In genomic region chr6:52595000-52595795, GRCh38 we compare ENCODE assay signal across 1 cellular context.
TF ChIP-seq lines count a peak whose summit lies in the region.

No MANE protein-coding gene starts in this region.

TF ChIP-seq in H1, 55 proteins besides CTCF, POLR2A, EP300 and RAD21 (continued from another document):
- no peak for TF ChIP-seq CHD7 (IDR thresholded peaks at IDR 0.05; ENCODE audit: insufficient replicate concordance, low read length)
- no peak for TF ChIP-seq NANOG (IDR thresholded peaks at IDR 0.05; ENCODE audit: insufficient read depth, low read depth, low read length, poor library complexity, severe bottlenecking)
- no peak for TF ChIP-seq POU5F1 (IDR thresholded peaks at IDR 0.05; ENCODE audit: low read depth, low read length)
- TF ChIP-seq MAFK (IDR thresholded peaks at IDR 0.05; ENCODE audit: low read depth, low read length): no peak; the same call in 1 of the 2 replicates
- no peak; the same call in 1 of the 2 replicates for TF ChIP-seq JUND (IDR thresholded peaks at IDR 0.05; ENCODE audit: low read length)
- TF ChIP-seq, protein P1, sequence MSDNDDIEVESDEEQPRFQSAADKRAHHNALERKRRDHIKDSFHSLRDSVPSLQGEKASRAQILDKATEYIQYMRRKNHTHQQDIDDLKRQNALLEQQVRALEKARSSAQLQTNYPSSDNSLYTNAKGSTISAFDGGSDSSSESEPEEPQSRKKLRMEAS (IDR thresholded peaks at IDR 0.05): no peak
- no peak for TF ChIP-seq TEAD4 (IDR thresholded peaks at IDR 0.05; ENCODE audit: low read depth, low read length)
- TF ChIP-seq SAP30 (IDR thresholded peaks at IDR 0.05; ENCODE audit: insufficient read depth, insufficient replicate concordance, low read length): no peak
- no peak for TF ChIP-seq NRF1 (IDR thresholded peaks at IDR 0.05; ENCODE audit: low read depth, low read length)
- no peak for TF ChIP-seq EZH2 (IDR thresholded peaks at IDR 0.05; ENCODE audit: low read depth, low read length, severe bottlenecking)
- no peak for TF ChIP-seq GTF2F1 (IDR thresholded peaks at IDR 0.05; ENCODE audit: borderline replicate concordance, low read depth, low read length)
- TF ChIP-seq ZNF274 (IDR thresholded peaks at IDR 0.05; ENCODE audit: borderline replicate concordance, extremely low read depth, low read length): no peak
- no peak for TF ChIP-seq RFX5 (IDR thresholded peaks at IDR 0.05; ENCODE audit: borderline replicate concordance, low read depth, low read length)
- TF ChIP-seq SIX5 (IDR thresholded peaks at IDR 0.05; ENCODE audit: low read depth, low read length): no peak
- TF ChIP-seq TAF7 (optimal IDR thresholded peaks at IDR 0.05; ENCODE audit: borderline replicate concordance, low read depth, low read length): no peak
- TF ChIP-seq SIRT6 (IDR thresholded peaks at IDR 0.05; ENCODE audit: low read length): no peak
- peak; percentile 30 to 80; a peak in 1 of 4 replicates for TF ChIP-seq SIN3A (conservative IDR thresholded peaks at IDR 0.05 in 1 of 2, IDR thresholded peaks at IDR 0.05 in 1 of 2; ENCODE audit: low read depth in 1 of 2, low read length in 2 of 2)
- TF ChIP-seq GABPA (IDR thresholded peaks at IDR 0.05; ENCODE audit: borderline replicate concordance, insufficient read depth, low read length): no peak
- TF ChIP-seq CTBP2 (IDR thresholded peaks at IDR 0.05; ENCODE audit: borderline replicate concordance, insufficient read depth, insufficient read length, low read length): no peak
- peak; percentile 71; the same call in 1 of the 2 replicates for TF ChIP-seq TCF12 (IDR thresholded peaks at IDR 0.05; ENCODE audit: low read depth, low read length)
- TF ChIP-seq SRF (IDR thresholded peaks at IDR 0.05; ENCODE audit: low read depth, low read length): peak; percentile 87
- peak; percentile 21; the same call in 1 of the 2 replicates for TF ChIP-seq POLR2AphosphoS5 (IDR thresholded peaks at IDR 0.05; ENCODE audit: low read depth, low read length)
- TF ChIP-seq, protein P2, sequence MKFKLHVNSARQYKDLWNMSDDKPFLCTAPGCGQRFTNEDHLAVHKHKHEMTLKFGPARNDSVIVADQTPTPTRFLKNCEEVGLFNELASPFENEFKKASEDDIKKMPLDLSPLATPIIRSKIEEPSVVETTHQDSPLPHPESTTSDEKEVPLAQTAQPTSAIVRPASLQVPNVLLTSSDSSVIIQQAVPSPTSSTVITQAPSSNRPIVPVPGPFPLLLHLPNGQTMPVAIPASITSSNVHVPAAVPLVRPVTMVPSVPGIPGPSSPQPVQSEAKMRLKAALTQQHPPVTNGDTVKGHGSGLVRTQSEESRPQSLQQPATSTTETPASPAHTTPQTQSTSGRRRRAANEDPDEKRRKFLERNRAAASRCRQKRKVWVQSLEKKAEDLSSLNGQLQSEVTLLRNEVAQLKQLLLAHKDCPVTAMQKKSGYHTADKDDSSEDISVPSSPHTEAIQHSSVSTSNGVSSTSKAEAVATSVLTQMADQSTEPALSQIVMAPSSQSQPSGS (IDR thresholded peaks at IDR 0.05; ENCODE audit: low read length): 0 out of 2 replicates have a peak, but pooled peaks have one; percentile 59
- no peak for TF ChIP-seq KDM5A (IDR thresholded peaks at IDR 0.05; ENCODE audit: low read length)
- no peak for TF ChIP-seq BRCA1 (IDR thresholded peaks at IDR 0.05; ENCODE audit: low read depth, low read length)
- TF ChIP-seq KDM4A (IDR thresholded peaks at IDR 0.05; ENCODE audit: low read depth, low read length, severe bottlenecking): no peak
- no peak for TF ChIP-seq CBX5 (IDR thresholded peaks at IDR 0.05; ENCODE audit: low read depth, low read length)
- no peak for TF ChIP-seq RBBP5 (IDR thresholded peaks at IDR 0.05; ENCODE audit: borderline replicate concordance, low read depth, low read length)
- no peak for TF ChIP-seq HDAC2 (IDR thresholded peaks at IDR 0.05; ENCODE audit: borderline replicate concordance in 1 of 2, low read depth in 2 of 2, low read length in 2 of 2)
- no peak; the same call in 1 of the 2 replicates for TF ChIP-seq BACH1 (IDR thresholded peaks at IDR 0.05; ENCODE audit: low read length)
- TF ChIP-seq HDAC6 (IDR thresholded peaks at IDR 0.05; ENCODE audit: low read depth, low read length): no peak
- TF ChIP-seq SP4 (IDR thresholded peaks at IDR 0.05; ENCODE audit: low read length): no peak
